Comparison of ENCODE assay signal across 26 cellular contexts in genomic region chr13:114258589-114258988, GRCh38. TPM values are rescaled to one million over a fixed set of nuclear protein-coding genes. Genes with fewer than 3 reads are reported as not detected.
A peak's percentile ranks its signal among the peaks of the same experiment; 100 is the strongest.
DNase-seq lines count a peak whose midpoint lies in the region; TF ChIP-seq lines count a peak whose summit lies in the region.
"Had no signal": no experiment of that assay in that cellular context is flagged by ENCODE, and none has a peak within 500 bp of the region (broad histone marks: within the 10 kb centered on the region; RNA-seq: fewer than 3 reads in every experiment).

No MANE protein-coding gene starts in this region.

- no peak for TF ChIP-seq EP300 in stomach (IDR thresholded peaks at IDR 0.05)

- peaks cover 51% of the 10 kb centered on the region for H3K79me2 ChIP-seq in MM.1S (ENCODE audit: low read length)

- H3K27ac ChIP-seq in MM.1S (ENCODE audit: low read length) = peak overlapping the region; percentile 94
- H3K27ac ChIP-seq in stomach = no peak overlapping the region
- H3K27ac ChIP-seq in dorsolateral prefrontal cortex = no peak overlapping the region
- H3K27ac ChIP-seq: SJCRH30, skin epidermis, suprapubic skin, upper lobe of right lung had no signal

- H4K20me1 ChIP-seq in MM.1S (ENCODE audit: insufficient read depth, low read length) = no peaks in the 10 kb centered on the region; the same call in 1 of the 2 replicates

- peaks cover 61% of the 10 kb centered on the region for H3F3A ChIP-seq in MM.1S (ENCODE audit: insufficient read depth, low read length)

- H3K9me2 ChIP-seq in MM.1S (replicated peaks; ENCODE audit: insufficient read depth, low read length) = no peaks in the 10 kb centered on the region

- intact Hi-C loops in stomach (cut with DNase I; ENCODE audit: low total_unique reads) = no loop called here
- intact Hi-C loops in dorsolateral prefrontal cortex (cut with DNase I) = no loop called here

- peak overlapping the region; percentile 62 for H3K4me2 ChIP-seq in MM.1S (ENCODE audit: low read depth, low read length)

- no peak for TF ChIP-seq POLR2A in stomach (IDR thresholded peaks at IDR 0.05)

- H3K36me3 ChIP-seq in MM.1S (replicated peaks; ENCODE audit: insufficient read depth, low read length) (peaks cover 2% of the 10 kb centered on the region; the same call in 1 of the 2 replicates), stomach (peaks cover 42 to 100% (median 99%) of the 10 kb centered on the region in 4 donors)

- TF ChIP-seq CTCF in MM.1S (IDR thresholded peaks at IDR 0.05; ENCODE audit: low read length) = no peak
- no peak for TF ChIP-seq CTCF in stomach (IDR thresholded peaks at IDR 0.05)
- TF ChIP-seq CTCF in dorsolateral prefrontal cortex (IDR thresholded peaks at IDR 0.05 in 54 of 56, conservative IDR thresholded peaks at IDR 0.05 in 2 of 56; ENCODE audit: low read depth in 1 of 56, partially characterized antibody in 56 of 56) = no peak

- H3K4me3 ChIP-seq in MM.1S (ENCODE audit: low read length) (no peak overlapping the region), stomach (no peak overlapping the region), dorsolateral prefrontal cortex (no peak overlapping the region)
- H3K4me3 ChIP-seq: SJCRH30, skin epidermis, suprapubic skin, upper lobe of right lung had no signal

- H3K27me3 ChIP-seq in MM.1S (replicated peaks; ENCODE audit: insufficient read depth, low read length) (no peaks in the 10 kb centered on the region), stomach (no peaks in the 10 kb centered on the region), dorsolateral prefrontal cortex (no peaks in the 10 kb centered on the region)
- H3K27me3 ChIP-seq: SJCRH30, suprapubic skin, upper lobe of right lung had no signal

- H3K9me3 ChIP-seq in MM.1S (replicated peaks; ENCODE audit: insufficient read depth, low read length) = no peaks in the 10 kb centered on the region
- H3K9me3 ChIP-seq in stomach = no peaks in the 10 kb centered on the region
- H3K9me3 ChIP-seq: SJCRH30, suprapubic skin, upper lobe of right lung had no signal

- 40 to 65% (median 42%) methylated on average over 8 of the region's 8 CpGs for WGBS in stomach, 5 donors

- H3K4me1 ChIP-seq in MM.1S (ENCODE audit: low read length) (peaks cover 70% of the 10 kb centered on the region), stomach (peaks cover 0 to 15% (median 9%) of the 10 kb centered on the region in 4 donors)
- H3K4me1 ChIP-seq: SJCRH30, suprapubic skin, upper lobe of right lung had no signal

- H2AFZ ChIP-seq in MM.1S (ENCODE audit: low read length) = no peak overlapping the region

- H3K9ac ChIP-seq in MM.1S (ENCODE audit: low read length) = peak overlapping the region; percentile 77; the same call in 1 of the 2 replicates

- DNase-seq in NCI-H345 (lab: John Stamatoyannopoulos, UW) (peak; percentile 5), NCI-H345 treated with DMSO at 0.1 percent for 48 hours (lab: John Stamatoyannopoulos, UW; ENCODE audit: unreplicated experiment) (no peak), MM.1S (no peak), SHP77 treated with DMSO at 0.1 percent for 48 hours (lab: John Stamatoyannopoulos, UW) (peak; percentile 26), stomach (peak; percentile 42), NCI-H128 (lab: John Stamatoyannopoulos, UW; ENCODE audit: unreplicated experiment) (no peak), dorsolateral prefrontal cortex (no peak)
- DNase-seq in activated CD4-positive, CD25-positive, alpha-beta regulatory T cell (lab: John Stamatoyannopoulos, UW) = no peak
- DNase-seq: activated CD4-positive, alpha-beta T cell treated with anti-CD3 and anti-CD28 coated beads, Interleukin-2, amount 50 U/mL, for 1 hour; activated gamma-delta T cell treated with Interleukin-2 at 50 U/mL for 16 hours; activated T-cell treated with anti-CD3 and anti-CD28 coated beads, Interleukin-2, amount 50 U/mL, for 4 hours; CD4-positive, CD25-positive, alpha-beta regulatory T cell; cortex of kidney; erythroblast; HCEC 1CT; immature natural killer cell; KG1; left cardiac atrium; NCI-H1694; NCI-H524 treated with DMSO at 0.1 percent for 48 hours; retina; SJCRH30; T-helper 9 cell; upper lobe of right lung had no signal

RNA-seq across cellular contexts. Expression of gene UPF3A, which starts 22.8 kb away (rescaled TPM):
- 100 to 1,000 TPM in 1 of 5 donors, 10 to 100 TPM in 4; 20.4 to 186 (median 43.0) TPM for total RNA-seq in stomach
- 100 to 1,000 TPM in 1 of 3 donors, 10 to 100 TPM in 2; 39.5 to 136 (median 43.7) TPM for polyA plus RNA-seq in stomach
- 100 to 1,000 TPM in 46 of 120 experiments, 10 to 100 TPM in 74; 63.4 to 144 (median 93.5) TPM for total RNA-seq in dorsolateral prefrontal cortex

RNA-seq across cellular contexts. Expression of gene CDC16, which starts 23.9 kb away (rescaled TPM):
- total RNA-seq in stomach (10 to 100 TPM; 63.0 to 98.5 (median 83.9) TPM), dorsolateral prefrontal cortex (10 to 100 TPM; 55.3 to 95.4 (median 72.7) TPM)
- 10 to 100 TPM; 49.3 to 51.4 (median 50.4) TPM for polyA plus RNA-seq in stomach

RNA-seq across cellular contexts. Expression of gene CHAMP1, which starts 55.7 kb away (rescaled TPM):
- total RNA-seq in stomach (10 to 100 TPM in 3 of 5 donors, 1 to 10 TPM in 2; 1.7 to 40.6 (median 12.8) TPM), dorsolateral prefrontal cortex (10 to 100 TPM; 13.3 to 26.7 (median 19.3) TPM)
- 1 to 10 TPM; 3.8 to 6.3 (median 6.0) TPM for polyA plus RNA-seq in stomach

Comparison
In these comparisons a context has a peak if more than half of its experiments do, and no peak if none do; other contexts are left out.
1. DNase-seq: peak in NCI-H345 (single experiment), SHP77 treated with DMSO at 0.1 percent for 48 hours (single experiment) and stomach (single experiment); none in NCI-H345 treated with DMSO at 0.1 percent for 48 hours (single experiment), MM.1S (single experiment), NCI-H128 (single experiment), activated CD4-positive, CD25-positive, alpha-beta regulatory T cell (0 of 4) and dorsolateral prefrontal cortex (0 of 10).